ENCODE assay signal across 1 cellular context in the genomic region with DNA sequence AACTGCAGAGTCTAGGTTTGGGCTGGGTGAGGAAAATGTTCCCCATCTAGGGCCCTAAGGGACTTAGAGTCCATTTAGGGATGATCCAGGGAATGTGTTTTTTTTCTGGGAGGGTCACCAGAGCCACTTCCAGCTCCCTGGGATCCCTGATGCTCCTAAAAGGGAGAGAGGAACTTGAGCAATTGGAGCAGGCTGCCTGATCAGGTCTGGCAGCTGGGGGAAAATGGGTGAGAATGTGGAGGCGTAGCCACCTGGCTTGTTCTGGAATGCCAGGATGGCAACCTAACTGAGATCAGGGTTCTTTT.
TF ChIP-seq lines count a peak whose summit lies in the region.

No MANE protein-coding gene starts in this region.

TF ChIP-seq in HCT116, 20 proteins besides CTCF, POLR2A, EP300 and RAD21:
- TF ChIP-seq REST (IDR thresholded peaks at IDR 0.05; ENCODE audit: low read depth) (no peak), JUND (IDR thresholded peaks at IDR 0.05) (no peak), POLR2AphosphoS5 (IDR thresholded peaks at IDR 0.05; ENCODE audit: low read depth, low read length) (no peak), FOSL1 (IDR thresholded peaks at IDR 0.05; ENCODE audit: low read depth) (no peak), SRF (IDR thresholded peaks at IDR 0.05; ENCODE audit: low read depth) (no peak), TCF7L2 (IDR thresholded peaks at IDR 0.05; ENCODE audit: borderline replicate concordance, extremely low read depth, insufficient read depth, insufficient read length) (no peak), CBX3 (IDR thresholded peaks at IDR 0.05; ENCODE audit: low read depth) (no peak), SIN3A (IDR thresholded peaks at IDR 0.05; ENCODE audit: low read depth) (no peak), ZFX (IDR thresholded peaks at IDR 0.05) (no peak), EZH2 (IDR thresholded peaks at IDR 0.05) (no peak)
